Comparison of ENCODE assay signal across 1 cellular context in genomic region chr1:205512059-205513045, GRCh38.
TF ChIP-seq lines count a peak whose summit lies in the region.

No MANE protein-coding gene starts in this region.

TF ChIP-seq in HepG2, 621 proteins besides CTCF, POLR2A, EP300 and RAD21 (continued from another document and continues in another):
- no peak for TF ChIP-seq SKIL (CRISPR knock-in tag; IDR thresholded peaks at IDR 0.05; ENCODE audit: borderline replicate concordance)
- peak; percentile 22; the same call in 1 of the 2 replicates for TF ChIP-seq SPEN (CRISPR knock-in tag; IDR thresholded peaks at IDR 0.05; ENCODE audit: low read depth)
- TF ChIP-seq TAF1 (CRISPR knock-in tag; IDR thresholded peaks at IDR 0.05) = no peak
- TF ChIP-seq KDM5B (CRISPR knock-in tag; IDR thresholded peaks at IDR 0.05; ENCODE audit: borderline replicate concordance) = no peak
- TF ChIP-seq CHCHD3 (CRISPR knock-in tag; IDR thresholded peaks at IDR 0.05) = no peak
- 0 out of 2 replicates have a peak, but pooled peaks have one; percentile 47 for TF ChIP-seq ZSCAN29 (CRISPR knock-in tag; conservative IDR thresholded peaks at IDR 0.05)
- 0 out of 2 replicates have a peak, but pooled peaks have one; percentile 19 for TF ChIP-seq ZNF792 (CRISPR knock-in tag; IDR thresholded peaks at IDR 0.05)
- TF ChIP-seq ZFP91 (CRISPR knock-in tag; IDR thresholded peaks at IDR 0.05; ENCODE audit: borderline replicate concordance) = no peak; the same call in 1 of the 2 replicates
- TF ChIP-seq SP5 (CRISPR knock-in tag; IDR thresholded peaks at IDR 0.05; ENCODE audit: borderline replicate concordance, low read depth) = 0 out of 2 replicates have a peak, but pooled peaks have one; percentile 39
- no peak for TF ChIP-seq E2F5 (CRISPR knock-in tag; conservative IDR thresholded peaks at IDR 0.05)
- TF ChIP-seq PAWR (CRISPR knock-in tag; IDR thresholded peaks at IDR 0.05; ENCODE audit: borderline replicate concordance) = no peak
- TF ChIP-seq ZNF318 (CRISPR knock-in tag; IDR thresholded peaks at IDR 0.05) = 0 out of 2 replicates have a peak, but pooled peaks have one; percentile 18
- no peak for TF ChIP-seq FUBP1 (CRISPR knock-in tag; IDR thresholded peaks at IDR 0.05; ENCODE audit: borderline replicate concordance)
- TF ChIP-seq ZBTB25 (CRISPR knock-in tag; IDR thresholded peaks at IDR 0.05) = no peak
- 0 out of 2 replicates have a peak, but pooled peaks have one; percentile 19 for TF ChIP-seq CEBPG (CRISPR knock-in tag; IDR thresholded peaks at IDR 0.05)
- TF ChIP-seq YEATS4 (CRISPR knock-in tag; IDR thresholded peaks at IDR 0.05; ENCODE audit: borderline replicate concordance) = 0 out of 2 replicates have a peak, but pooled peaks have one; percentile 29
- peak; percentile 49; the same call in 1 of the 2 replicates for TF ChIP-seq ZMAT3 (CRISPR knock-in tag; conservative IDR thresholded peaks at IDR 0.05)
- TF ChIP-seq UBTF (CRISPR knock-in tag; IDR thresholded peaks at IDR 0.05) = peak; percentile 38; the same call in 1 of the 2 replicates
- 0 out of 2 replicates have a peak, but pooled peaks have one; percentile 12 for TF ChIP-seq ZFP90 (CRISPR knock-in tag; IDR thresholded peaks at IDR 0.05; ENCODE audit: borderline replicate concordance)
- peak; percentile 60 for TF ChIP-seq FOXA3 (CRISPR knock-in tag; IDR thresholded peaks at IDR 0.05)
- TF ChIP-seq ARNTL (CRISPR knock-in tag; IDR thresholded peaks at IDR 0.05) = peak; percentile 55; the same call in 1 of the 2 replicates
- TF ChIP-seq STAT5B (CRISPR knock-in tag; IDR thresholded peaks at IDR 0.05) = no peak
- no peak for TF ChIP-seq NFAT5 (CRISPR knock-in tag; IDR thresholded peaks at IDR 0.05)
- TF ChIP-seq NR2F6 (IDR thresholded peaks at IDR 0.05) = no peak
- peak; percentile 34; the same call in 1 of the 2 replicates for TF ChIP-seq NR2F6 (CRISPR knock-in tag; IDR thresholded peaks at IDR 0.05)
- no peak for TF ChIP-seq FOXK1 (CRISPR knock-in tag; IDR thresholded peaks at IDR 0.05; ENCODE audit: borderline replicate concordance, low read depth)
- TF ChIP-seq SAFB2 (CRISPR knock-in tag; IDR thresholded peaks at IDR 0.05; ENCODE audit: borderline replicate concordance, low read depth) = peak; percentile 37; the same call in 1 of the 2 replicates
- TF ChIP-seq CBX1 (IDR thresholded peaks at IDR 0.05; ENCODE audit: low read depth) = no peak
- TF ChIP-seq LCORL (IDR thresholded peaks at IDR 0.05) = no peak
- TF ChIP-seq LCORL (CRISPR knock-in tag; IDR thresholded peaks at IDR 0.05) = peak; percentile 47; the same call in 1 of the 2 replicates
- TF ChIP-seq HOXA3 (CRISPR knock-in tag; IDR thresholded peaks at IDR 0.05) = peak; percentile 32; the same call in 1 of the 2 replicates
